In genomic region chr5:963310-963672, GRCh38 we compare ENCODE assay signal across 12 cellular contexts. TPM values are rescaled to one million over a fixed set of nuclear protein-coding genes. Genes with fewer than 3 reads are reported as not detected.
DNase-seq lines count a peak whose midpoint lies in the region; ATAC-seq and TF ChIP-seq lines count a peak whose summit lies in the region.
"Had no signal": no experiment of that assay in that cellular context is flagged by ENCODE, and none has a peak within 500 bp of the region (broad histone marks: within the 10 kb centered on the region; RNA-seq: fewer than 3 reads in every experiment).

No MANE protein-coding gene starts in this region.

- no peaks in the 10 kb centered on the region for H3K9me3 Mint-ChIP-seq in MCF 10A (ENCODE audit: unreplicated experiment)

- H3K4me3 ChIP-seq in breast epithelium = no peak overlapping the region
- H3K4me3 ChIP-seq in IMR-90 (ENCODE audit: insufficient read depth, low read depth, low read length) = no peak overlapping the region
- no peak overlapping the region for H3K4me3 ChIP-seq in esophagus squamous epithelium
- H3K4me3 ChIP-seq in vagina = no peak overlapping the region
- H3K4me3 ChIP-seq in SK-N-SH (ENCODE audit: low read depth in 2 of 2, low read length in 1 of 2) = no peak overlapping the region

- H3K9me1 ChIP-seq in IMR-90 (ENCODE audit: insufficient read depth, low read length) = peaks cover 5% of the 10 kb centered on the region; the same call in 1 of the 2 replicates

- H4K5ac ChIP-seq in IMR-90 (ENCODE audit: low read depth, low read length) = peak overlapping the region; percentile 47; the same call in 1 of the 2 replicates

- H3K9me3 ChIP-seq in breast epithelium (no peaks in the 10 kb centered on the region), IMR-90 (ENCODE audit: control insufficient read depth, insufficient read depth, low read length) (peaks cover 3% of the 10 kb centered on the region; the same call in 1 of the 2 replicates), esophagus squamous epithelium (no peaks in the 10 kb centered on the region), vagina (no peaks in the 10 kb centered on the region), SK-N-SH (no peaks in the 10 kb centered on the region)

- no peaks in the 10 kb centered on the region for H3K79me2 ChIP-seq in SK-N-SH (ENCODE audit: insufficient read depth)

- no peak overlapping the region for H3K27ac Mint-ChIP-seq in MCF 10A (ENCODE audit: low read depth, unreplicated experiment)

- H3K36me3 ChIP-seq in breast epithelium (no peaks in the 10 kb centered on the region), IMR-90 (ENCODE audit: control insufficient read depth, insufficient read depth, low read length) (no peaks in the 10 kb centered on the region), esophagus squamous epithelium (no peaks in the 10 kb centered on the region), vagina (no peaks in the 10 kb centered on the region), SK-N-SH (replicated peaks in 1 of 2; ENCODE audit: control insufficient read depth in 1 of 2, insufficient read depth in 2 of 2, low read length in 1 of 2) (no peaks in the 10 kb centered on the region)

- no peak for DNase-seq in breast epithelium (ENCODE audit: low spot score in 2 of 2)
- no peak for DNase-seq in MCF 10A (ENCODE audit: unreplicated experiment)
- no peak for DNase-seq in IMR-90
- DNase-seq in esophagus squamous epithelium (lab: John Stamatoyannopoulos, UW) = no peak
- no peak for DNase-seq in vagina (ENCODE audit: extremely low spot score in 2 of 2)
- no peak for DNase-seq in SK-N-SH
- DNase-seq in COLO829 (ENCODE audit: low spot score) = no peak
- no peak for DNase-seq in stimulated activated naive CD4-positive, alpha-beta T cell (lab: John Stamatoyannopoulos, UW)
- DNase-seq: NCI-H1436; NK-92 treated with Interleukin-12 subunit alpha and Interleukin-12 subunit beta, amount 100 ng/mL, for 24 hours; small intestine had no signal

- H2BK20ac ChIP-seq in IMR-90 (ENCODE audit: low read depth, low read length) = peak overlapping the region; percentile 68

- no peaks in the 10 kb centered on the region for H3K9me2 ChIP-seq in SK-N-SH

- H3K4me1 Mint-ChIP-seq in MCF 10A (ENCODE audit: insufficient read depth, unreplicated experiment) = peaks cover 10% of the 10 kb centered on the region

- H4K8ac ChIP-seq in IMR-90 (ENCODE audit: low read depth in 2 of 2, low read length in 2 of 2) = peak overlapping the region in 1 of 2 experiments; percentile 47; a peak in 1 of 4 replicates

- POLR2A ChIA-PET in MCF 10A (lab: Yijun Ruan, JAX) (no interaction called here), IMR-90 (lab: Charles Lee; ENCODE audit: unreplicated experiment) (no interaction called here), SK-N-SH (lab: Yijun Ruan, JAX) (no interaction called here)

- in situ Hi-C loops in IMR-90 (cut with MboI; ENCODE audit: low sequenced_read_pairs) = loop anchor here (25.0 kb wide), 1 partner anchor 824 kb away; the partner anchor contains the start of gene MRPL36

- TF ChIP-seq CTCF in breast epithelium (IDR thresholded peaks at IDR 0.05) (no peak), MCF 10A (IDR thresholded peaks at IDR 0.05; ENCODE audit: unreplicated experiment) (no peak), IMR-90 (conservative IDR thresholded peaks at IDR 0.05; ENCODE audit: low read depth, low read length) (no peak), esophagus squamous epithelium (IDR thresholded peaks at IDR 0.05) (no peak), vagina (IDR thresholded peaks at IDR 0.05) (no peak), SK-N-SH (IDR thresholded peaks at IDR 0.05) (no peak)

- H3K4ac ChIP-seq in IMR-90 (ENCODE audit: low read depth, low read length) = peak overlapping the region; percentile 33

- H3K36me3 Mint-ChIP-seq in MCF 10A (ENCODE audit: insufficient read depth, unreplicated experiment) = no peaks in the 10 kb centered on the region

- BruUV-seq in MCF 10A (replicated peaks; lab: Mats Ljungman, UMichigan) (no TSS peak), IMR-90 (replicated peaks; lab: Mats Ljungman, UMichigan) (no TSS peak)

- no peaks in the 10 kb centered on the region for H3K4me1 ChIP-seq in breast epithelium
- H3K4me1 ChIP-seq in IMR-90 (ENCODE audit: control insufficient read depth, insufficient read depth, low read length) = peaks cover 27% of the 10 kb centered on the region; the same call in 1 of the 2 replicates
- peaks cover 0 to 28% (median under 1%) of the 10 kb centered on the region in 3 donors for H3K4me1 ChIP-seq in esophagus squamous epithelium
- H3K4me1 ChIP-seq in vagina = peaks cover 12% of the 10 kb centered on the region
- H3K4me1 ChIP-seq in SK-N-SH (ENCODE audit: control insufficient read depth in 1 of 2, insufficient read depth in 2 of 2, low read depth in 1 of 2, low read length in 1 of 2) = peaks cover 0 to 25% of the 10 kb centered on the region in 2 experiments; a peak in 1 of 4 replicates

- CTCF ChIA-PET in MCF 10A (lab: Yijun Ruan, JAX) = no interaction called here
- CTCF ChIA-PET in IMR-90 (lab: Yijun Ruan, JAX) = no interaction called here
- CTCF ChIA-PET in SK-N-SH (lab: Yijun Ruan, JAX) = interaction anchor here (1.0 kb wide), 1 partner anchor 204 kb away, joined by 4 read pairs; no protein-coding TSS in a partner anchor

- peak overlapping the region; percentile 63 for H3K14ac ChIP-seq in IMR-90 (replicated peaks; ENCODE audit: low read depth, low read length)

- ATAC-seq in IMR-90 (ENCODE audit: low read depth) = no peak

- peaks cover 36% of the 10 kb centered on the region for H3K27me3 Mint-ChIP-seq in MCF 10A (ENCODE audit: insufficient read depth, unreplicated experiment)

- H3K4me2 ChIP-seq in IMR-90 (ENCODE audit: low read depth, low read length) (no peak overlapping the region; the same call in 1 of the 2 replicates), SK-N-SH (no peak overlapping the region)

- H2BK120ac ChIP-seq in IMR-90 (ENCODE audit: low read depth, low read length) = peak overlapping the region; percentile 83

- no peak overlapping the region for H3K4me3 Mint-ChIP-seq in MCF 10A (ENCODE audit: unreplicated experiment)

- TF ChIP-seq POLR2A in breast epithelium (IDR thresholded peaks at IDR 0.05) = no peak
- no peak for TF ChIP-seq POLR2A in IMR-90 (IDR thresholded peaks at IDR 0.05; ENCODE audit: low read depth, low read length)
- TF ChIP-seq POLR2A in esophagus squamous epithelium (IDR thresholded peaks at IDR 0.05) = no peak
- TF ChIP-seq POLR2A in vagina (IDR thresholded peaks at IDR 0.05) = no peak

- no CpG with 5 or more reads among the region's 10 CpGs for WGBS in IMR-90 (ENCODE audit: extremely low coverage in 2 of 2, insufficient read length in 1 of 2), 2 experiments
- 60 to 76% methylated on average over 1 to 3 of the region's 10 CpGs for WGBS in esophagus squamous epithelium, 2 donors
- WGBS in SK-N-SH (ENCODE audit: low lambda C conversion rate) = 88% methylated on average over 9 of the region's 10 CpGs

- H2BK15ac ChIP-seq in IMR-90 (ENCODE audit: low read depth, low read length) = peak overlapping the region; percentile 2; the same call in 1 of the 3 replicates

- intact Hi-C loops in breast epithelium (cut with DNase I; ENCODE audit: low total_unique reads) (no loop called here), MCF 10A (cut with micrococcal nuclease) (no loop called here), IMR-90 (cut with micrococcal nuclease) (no loop called here), esophagus squamous epithelium (cut with DNase I) (no loop called here), vagina (cut with DNase I) (no loop called here)

- H3K27me3 ChIP-seq in breast epithelium (peaks cover 0 to 10% of the 10 kb centered on the region in 2 donors), IMR-90 (ENCODE audit: control insufficient read depth, insufficient read depth, low read length) (peaks cover 58% of the 10 kb centered on the region), esophagus squamous epithelium (peaks cover 0 to 87% (median 0%) of the 10 kb centered on the region in 4 donors), vagina (no peaks in the 10 kb centered on the region), SK-N-SH (ENCODE audit: insufficient read depth) (peaks cover 14% of the 10 kb centered on the region)

- dilution Hi-C loops in IMR-90 (cut with HindIII; ENCODE audit: low sequenced_read_pairs, unreplicated experiment) = no loop called here

- no peak overlapping the region for H2AK9ac ChIP-seq in IMR-90 (replicated peaks; ENCODE audit: low read depth, low read length, poor library complexity)

- peak overlapping the region; percentile 71; the same call in 1 of the 2 replicates for H3K18ac ChIP-seq in IMR-90 (ENCODE audit: low read depth, low read length)

- TF ChIP-seq EP300 in SK-N-SH (IDR thresholded peaks at IDR 0.05; ENCODE audit: borderline replicate concordance in 1 of 2, low read depth in 1 of 2, low read length in 1 of 2) = no peak

- no peak overlapping the region for H3K56ac ChIP-seq in IMR-90 (ENCODE audit: extremely low read depth, insufficient read depth, low read length)

- H3K27ac ChIP-seq in breast epithelium = peak overlapping the region; percentile 24 to 74
- H3K27ac ChIP-seq in IMR-90 (ENCODE audit: insufficient read depth, low read length) = peak overlapping the region; percentile 57; the same call in 1 of the 2 replicates
- H3K27ac ChIP-seq in esophagus squamous epithelium = peak overlapping the region; percentile 18 to 73 (median 56)
- peak overlapping the region; percentile 15 for H3K27ac ChIP-seq in vagina
- H3K27ac ChIP-seq in SK-N-SH (ENCODE audit: low read depth in 2 of 2, low read length in 1 of 2) = no peak overlapping the region; a peak in 1 of 4 replicates

- peak overlapping the region; percentile 74 for H2AFZ ChIP-seq in IMR-90 (replicated peaks; ENCODE audit: low read length, poor library complexity)
- H2AFZ ChIP-seq in SK-N-SH (ENCODE audit: low read depth) = no peak overlapping the region

- no peak for TF ChIP-seq RAD21 in IMR-90 (IDR thresholded peaks at IDR 0.05; ENCODE audit: low read length)
- TF ChIP-seq RAD21 in SK-N-SH (IDR thresholded peaks at IDR 0.05; ENCODE audit: low read length) = no peak

- H4K20me1 ChIP-seq in IMR-90 (ENCODE audit: insufficient read depth, low read length) (0 out of 2 replicates have a peak, but pooled peaks cover 9% of the 10 kb centered on the region), SK-N-SH (ENCODE audit: insufficient read depth) (no peaks in the 10 kb centered on the region)

- no peak overlapping the region for H2BK5ac ChIP-seq in IMR-90 (ENCODE audit: low read depth, low read length, poor library complexity, severe bottlenecking)

- H4K91ac ChIP-seq in IMR-90 (ENCODE audit: insufficient read depth, low read depth, low read length) = peak overlapping the region; percentile 78

- no peaks in the 10 kb centered on the region for H3K79me1 ChIP-seq in IMR-90 (ENCODE audit: low read depth in 1 of 2, low read length in 2 of 2)

- H3K23ac ChIP-seq in IMR-90 (ENCODE audit: low read depth, low read length) = peak overlapping the region; percentile 78

- H3K9ac ChIP-seq in IMR-90 (ENCODE audit: low read depth, low read length) (no peak overlapping the region; the same call in 1 of the 2 replicates), SK-N-SH (no peak overlapping the region)

- H3F3A ChIP-seq in SK-N-SH (replicated peaks; ENCODE audit: insufficient read depth) = no peaks in the 10 kb centered on the region

- peak overlapping the region; percentile 54; the same call in 1 of the 2 replicates for H2AK5ac ChIP-seq in IMR-90 (ENCODE audit: low read depth, low read length)

RNA-seq across cellular contexts. Expression of gene NKD2, which starts 45.3 kb away (rescaled TPM):
- total RNA-seq in breast epithelium (10 to 100 TPM in 1 of 3 donors, 1 to 10 TPM in 1, not detected in 1; 5.9 to 16.7 TPM), MCF 10A (2022) (0.21 and 0.32 TPM in 2 replicates), IMR-90 (2012; rRNA removed) (not detected in 2 replicates), esophagus squamous epithelium (10 to 100 TPM in 1 of 4 donors, 1 to 10 TPM in 3; 1.2 to 11.3 (median 1.5) TPM), vagina (2.0 TPM)
- polyA plus RNA-seq in IMR-90 (2012; rRNA removed) (not detected in 2 replicates), SK-N-SH (2012; rRNA removed) (not detected in 2 replicates)
- polyA plus RNA-seq in IMR-90 (2012; cell fraction: cytosol; rRNA removed) = not detected in 2 replicates
- not detected in 2 replicates for polyA plus RNA-seq in IMR-90 (2012; cell fraction: nucleus; rRNA removed; ENCODE audit: low replicate concordance)
- polyA plus RNA-seq in SK-N-SH (2012; cell fraction: cytosol; rRNA removed) = not detected in 2 replicates
- 0.06 TPM in 1 of 2 replicates, not detected in the other for polyA plus RNA-seq in SK-N-SH (2012; cell fraction: nucleus; rRNA removed)
- polyA plus RNA-seq: BJ had no signal

Comparison
In these comparisons a context has a peak if more than half of its experiments do, and no peak if none do; other contexts are left out.
1. H3K27ac ChIP-seq: peak in breast epithelium (2 of 2), IMR-90 (single experiment), esophagus squamous epithelium (4 of 4) and vagina (single experiment); none in SK-N-SH (0 of 2).